Comparison of ENCODE assay signal across 17 cellular contexts in the genomic region with DNA sequence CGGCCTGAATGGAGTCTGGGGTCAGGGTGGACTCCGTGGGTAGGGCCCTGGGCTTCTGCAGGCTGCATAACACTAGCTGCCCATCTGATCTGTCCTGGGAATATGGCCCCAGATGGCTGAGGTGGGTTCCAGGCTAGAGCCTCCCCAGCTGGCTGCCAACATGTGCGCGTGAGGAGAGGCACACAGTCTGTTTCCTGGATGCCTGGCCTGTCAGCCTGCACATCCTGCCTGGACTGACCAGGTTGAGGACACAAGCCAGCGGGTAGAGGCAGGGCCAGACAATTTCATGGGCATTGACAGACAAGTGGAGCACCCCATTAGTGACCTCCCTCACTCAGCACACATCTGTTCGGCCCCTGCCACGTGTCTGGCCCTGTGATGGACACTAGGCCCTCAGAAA. TPM values are rescaled to one million over a fixed set of nuclear protein-coding genes. Genes with fewer than 3 reads are reported as not detected.
DNase-seq lines count a peak whose midpoint lies in the region; ATAC-seq and TF ChIP-seq lines count a peak whose summit lies in the region.
"Had no signal": no experiment of that assay in that cellular context is flagged by ENCODE, and none has a peak within 500 bp of the region (broad histone marks: within the 10 kb centered on the region; RNA-seq: fewer than 3 reads in every experiment).

No MANE protein-coding gene starts in this region.

- H3K9me3 ChIP-seq in heart left ventricle, result no peaks in the 10 kb centered on the region
- H3K9me3 ChIP-seq in upper lobe of left lung, result no peaks in the 10 kb centered on the region
- H3K9me3 ChIP-seq: esophagus muscularis mucosa, SJSA1, stomach had no signal

- peaks cover 28 to 80% (median 65%) of the 10 kb centered on the region in 12 donors for H3K4me1 ChIP-seq in heart left ventricle
- H3K4me1 ChIP-seq in upper lobe of left lung, result peaks cover 15 to 42% (median 31%) of the 10 kb centered on the region in 4 donors
- H3K4me1 ChIP-seq: SJSA1 had no signal

- TF ChIP-seq CTCF in heart left ventricle (IDR thresholded peaks at IDR 0.05) (no peak), upper lobe of left lung (IDR thresholded peaks at IDR 0.05) (no peak)

- peak overlapping the region in 1 of 12 donors; percentile 11 for H3K4me3 ChIP-seq in heart left ventricle
- H3K4me3 ChIP-seq in upper lobe of left lung, result no peak overlapping the region
- H3K4me3 ChIP-seq: esophagus muscularis mucosa, SJSA1, stomach had no signal

- H3K36me3 ChIP-seq in heart left ventricle (no peaks in the 10 kb centered on the region), upper lobe of left lung (no peaks in the 10 kb centered on the region)
- H3K36me3 ChIP-seq: esophagus muscularis mucosa, SJSA1, stomach had no signal

- intact Hi-C loops in heart left ventricle (cut with DNase I), result loop anchor here in 1 of 10 donors (2.0 kb wide), 1 partner anchor 27 kb away; no protein-coding TSS in a partner anchor
- intact Hi-C loops in cardiac septum (cut with DNase I), result no loop called here
- intact Hi-C loops in left ventricle myocardium superior (cut with micrococcal nuclease), result no loop called here

- H3K27ac ChIP-seq in heart left ventricle (peak overlapping the region; percentile 40 to 99 (median 93)), upper lobe of left lung (peak overlapping the region in 3 of 4 donors; percentile 5 to 46 (median 16))
- H3K27ac ChIP-seq: esophagus muscularis mucosa, SJSA1, stomach had no signal

- 57 to 70% (median 59%) methylated on average over 7 of the region's 7 CpGs for WGBS in heart left ventricle, 4 donors
- 50 to 92% methylated on average over 2 to 7 of the region's 7 CpGs for WGBS in upper lobe of left lung, 2 donors

- no peak for TF ChIP-seq EP300 in upper lobe of left lung (IDR thresholded peaks at IDR 0.05)

- DNase-seq in heart left ventricle (peak in 1 of 5 donors; percentile 50), cardiac septum (ENCODE audit: low spot score) (no peak), left ventricle myocardium superior (peak; percentile 60), upper lobe of left lung (no peak), SIG-M5 treated with dmso at 0.1 percent for 504 hours (lab: John Stamatoyannopoulos, UW; ENCODE audit: unreplicated experiment) (no peak)
- no peak for DNase-seq in stimulated activated naive CD4-positive, alpha-beta T cell (lab: John Stamatoyannopoulos, UW)
- DNase-seq: activated CD4-positive, alpha-beta T cell treated with anti-CD3 and anti-CD28 coated beads for 4 hours; activated CD8-positive, alpha-beta memory T cell treated with anti-CD3 and anti-CD28 coated beads, Interleukin-2, amount 50 U/mL, for 48 hours; activated naive CD4-positive, alpha-beta T cell treated with anti-CD3 and anti-CD28 coated beads for 36 hours; cortex of kidney; DMS79 treated with DMSO at 0.1 percent for 48 hours; natural killer cell; NCI-H1436 treated with DMSO at 0.1 percent for 48 hours; stomach; T-helper 9 cell had no signal

- H3K27me3 ChIP-seq in heart left ventricle (no peaks in the 10 kb centered on the region), upper lobe of left lung (no peaks in the 10 kb centered on the region)
- H3K27me3 ChIP-seq: esophagus muscularis mucosa, SJSA1, stomach had no signal

- TF ChIP-seq POLR2A in heart left ventricle (IDR thresholded peaks at IDR 0.05) (no peak), upper lobe of left lung (IDR thresholded peaks at IDR 0.05) (no peak)

- ATAC-seq in heart left ventricle, result peak in 1 of 4 donors; percentile 11
- ATAC-seq in left ventricle myocardium superior, result no peak
- ATAC-seq in upper lobe of left lung (ENCODE audit: low FRiP score in 2 of 2), result no peak
- ATAC-seq: natural killer cell had no signal

RNA-seq across cellular contexts. Expression of a gene that starts 29.8 kb away (rescaled TPM):
- 100 to 1,000 TPM; 515 to 986 (median 681) TPM for total RNA-seq in heart left ventricle
- 1,000 to 10,000 TPM; 1,354 to 1,405 TPM for polyA plus RNA-seq in heart left ventricle
- total RNA-seq in cardiac septum, result 466 TPM
- total RNA-seq in left ventricle myocardium superior, result 663 TPM
- 1,000 to 10,000 TPM in 1 of 6 donors, 100 to 1,000 TPM in 5; 306 to 1,159 (median 770) TPM for total RNA-seq in upper lobe of left lung

RNA-seq across cellular contexts. Expression of a gene that starts 30.9 kb away (rescaled TPM):
- total RNA-seq in heart left ventricle (10 to 100 TPM; 14.5 to 33.2 (median 20.7) TPM), cardiac septum (21.2 TPM), left ventricle myocardium superior (25.2 TPM), upper lobe of left lung (10 to 100 TPM; 24.1 to 49.1 (median 35.3) TPM)
- polyA plus RNA-seq in heart left ventricle, result 10 to 100 TPM in 1 of 2 donors, 1 to 10 TPM in 1; 9.2 to 26.1 TPM

RNA-seq across cellular contexts. Expression of a gene that starts 42.1 kb away (rescaled TPM):
- 10 to 100 TPM; 14.8 to 45.3 (median 27.7) TPM for total RNA-seq in heart left ventricle
- polyA plus RNA-seq in heart left ventricle, result 10 to 100 TPM; 18.3 to 21.2 TPM
- 20.3 TPM for total RNA-seq in cardiac septum
- total RNA-seq in left ventricle myocardium superior, result 18.5 TPM
- total RNA-seq in upper lobe of left lung, result 10 to 100 TPM; 17.4 to 65.0 (median 35.9) TPM

RNA-seq across cellular contexts. Expression of a gene that starts 50.6 kb away (rescaled TPM):
- total RNA-seq in heart left ventricle, result 10 to 100 TPM; 17.7 to 51.4 (median 22.1) TPM
- polyA plus RNA-seq in heart left ventricle, result 10 to 100 TPM; 21.7 to 70.3 TPM
- 12.5 TPM for total RNA-seq in cardiac septum
- 27.0 TPM for total RNA-seq in left ventricle myocardium superior
- total RNA-seq in upper lobe of left lung, result 10 to 100 TPM; 15.7 to 44.5 (median 26.3) TPM

RNA-seq across cellular contexts. Expression of a gene that starts 51.6 kb away (rescaled TPM):
- total RNA-seq in heart left ventricle (10 to 100 TPM in 7 of 9 donors, 1 to 10 TPM in 2; 8.7 to 22.2 (median 12.3) TPM), cardiac septum (13.6 TPM), left ventricle myocardium superior (13.1 TPM), upper lobe of left lung (10 to 100 TPM; 35.6 to 62.6 (median 50.0) TPM)
- polyA plus RNA-seq in heart left ventricle, result 10 to 100 TPM; 11.5 to 19.8 TPM
